7 cellular contexts compared by ENCODE assay signal in the genomic region with DNA sequence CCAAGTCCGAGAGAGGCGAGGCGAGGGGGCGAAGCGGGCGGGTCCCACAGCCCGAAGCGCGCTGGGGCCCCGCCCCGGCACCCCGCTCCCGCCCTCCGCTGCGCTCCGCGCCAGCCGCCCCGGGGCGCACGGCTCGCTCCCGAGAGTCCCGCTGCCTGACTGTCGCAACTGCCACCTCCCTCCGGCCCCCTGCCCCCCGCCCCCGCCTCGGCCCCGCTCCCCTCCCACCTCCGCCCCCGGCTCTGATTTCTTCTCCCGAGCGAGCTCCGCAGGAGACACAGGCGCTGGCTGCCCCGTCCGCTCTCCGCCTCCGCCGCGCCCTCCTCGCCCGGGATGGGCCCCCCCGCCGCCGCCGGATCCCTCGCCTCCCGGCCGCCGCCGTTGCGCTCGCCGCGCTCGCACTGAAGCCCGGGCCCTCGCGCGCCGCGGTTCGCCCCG. TPM values are rescaled to one million over a fixed set of nuclear protein-coding genes. Genes with fewer than 3 reads are reported as not detected.
DNase-seq lines count a peak whose midpoint lies in the region; ATAC-seq and TF ChIP-seq lines count a peak whose summit lies in the region.

TSS of gene WNT6 (plus strand) at position 250 of the 438 bp plus-strand sequence. CDS start 233 bp downstream, outside the sequence.

- no peaks in the 10 kb centered on the region for H3K79me2 ChIP-seq in GM23248 (ENCODE audit: insufficient read depth)

- peaks cover 60% of the 10 kb centered on the region for H3K27me3 ChIP-seq in GM23248 (replicated peaks; ENCODE audit: insufficient read depth)
- peaks cover 70% of the 10 kb centered on the region for H3K27me3 ChIP-seq in SJSA1 (replicated peaks)
- peaks cover 33 to 100% (median 84%) of the 10 kb centered on the region in 3 donors for H3K27me3 ChIP-seq in sigmoid colon

- no peaks in the 10 kb centered on the region for H3F3A ChIP-seq in GM23248 (ENCODE audit: insufficient read depth)

- no peak for TF ChIP-seq EP300 in sigmoid colon (IDR thresholded peaks at IDR 0.05)

- H3K4me2 ChIP-seq in GM23248 (ENCODE audit: unreplicated experiment), result peak within 1 kb of the TSS; percentile 4

- no peak for TF ChIP-seq CTCF in sigmoid colon (IDR thresholded peaks at IDR 0.05)

- intact Hi-C loops in left ventricle myocardium superior (cut with micrococcal nuclease) (no loop called here), sigmoid colon (cut with DNase I) (no loop called here)

- DNase-seq in GM23248 (peak; percentile 52), SJSA1 (ENCODE audit: low read depth in 1 of 2, low spot score in 2 of 2) (no peak), left ventricle myocardium superior (peak; percentile 41), sigmoid colon (peak; percentile 65), MV-4-11 (lab: John Stamatoyannopoulos, UW) (no peak), COLO829 (ENCODE audit: low spot score) (no peak)

- H3K4me3 ChIP-seq in GM23248 (no peak within 1 kb of the TSS; the same call in 1 of the 2 replicates), SJSA1 (0 out of 2 replicates have a peak within 1 kb of the TSS, but pooled peaks have one; percentile 8), sigmoid colon (peak within 1 kb of the TSS; percentile 16 to 47 (median 41))

- H3K9ac ChIP-seq in GM23248, result no peak within 1 kb of the TSS

- no peaks in the 10 kb centered on the region for H3K36me3 ChIP-seq in GM23248 (ENCODE audit: low read depth)
- H3K36me3 ChIP-seq in SJSA1, result no peaks in the 10 kb centered on the region
- no peaks in the 10 kb centered on the region for H3K36me3 ChIP-seq in sigmoid colon

- H3K9me3 ChIP-seq in GM23248 (ENCODE audit: low read depth), result no peaks in the 10 kb centered on the region
- no peaks in the 10 kb centered on the region for H3K9me3 ChIP-seq in SJSA1 (replicated peaks)
- H3K9me3 ChIP-seq in sigmoid colon, result no peaks in the 10 kb centered on the region

- no peak within 1 kb of the TSS for H2AFZ ChIP-seq in GM23248

- 1 to 6% methylated on average over 30 to 66 of the region's 66 CpGs for WGBS in GM23248 (ENCODE audit: low coverage in 1 of 2, low lambda C conversion rate in 2 of 2, missing lambda C conversion rate in 2 of 2), 2 experiments
- 1 to 2% methylated on average over 66 of the region's 66 CpGs for WGBS in sigmoid colon, 2 donors

- in situ Hi-C loops in GM23248 (cut with MboI), result no loop called here

- H3K27ac ChIP-seq in GM23248, result no peak within 1 kb of the TSS
- H3K27ac ChIP-seq in SJSA1, result no peak within 1 kb of the TSS
- peak within 1 kb of the TSS in 2 of 4 donors; percentile 32 to 47 for H3K27ac ChIP-seq in sigmoid colon

- H3K4me1 ChIP-seq in GM23248 (ENCODE audit: insufficient read depth) (no peaks in the 10 kb centered on the region), SJSA1 (replicated peaks) (peaks cover 13% of the 10 kb centered on the region), sigmoid colon (peaks cover 0 to 27% (median 23%) of the 10 kb centered on the region in 4 donors)

- no peak for TF ChIP-seq POLR2A in sigmoid colon (IDR thresholded peaks at IDR 0.05)

- no peaks in the 10 kb centered on the region for H4K20me1 ChIP-seq in GM23248 (ENCODE audit: insufficient read depth)

- peak; percentile 26 for ATAC-seq in left ventricle myocardium superior
- no peak for ATAC-seq in GM18502 (IDR thresholded peaks at IDR 0.05; ENCODE audit: poor library complexity, unreplicated experiment)

- H3K9me2 ChIP-seq in GM23248 (ENCODE audit: insufficient read depth), result no peaks in the 10 kb centered on the region

RNA-seq across cellular contexts. Expression of gene WNT6, which starts in this region (rescaled TPM):
- not detected in 2 replicates for total RNA-seq in GM23248 (2014; rRNA removed; shearing (Covaris generic))
- polyA plus RNA-seq in GM23248 (2016; fragmentation: Nextera tagmentation; extraction: Ambion mirVana) (not detected in 2 replicates), sigmoid colon (1 to 10 TPM in 1 of 3 donors, not detected in 2; 1.5 TPM)
- total RNA-seq in SJSA1 (2014; rRNA removed; shearing (Covaris generic)), result not detected in 2 replicates
- total RNA-seq in left ventricle myocardium superior (2.4 TPM), sigmoid colon (1 to 10 TPM; 2.6 to 3.9 (median 3.1) TPM)

Comparison
In these comparisons a context has a peak if more than half of its experiments do, and no peak if none do; other contexts are left out.
1. Peak in DNase-seq and H3K4me2 ChIP-seq in GM23248; RNA of the gene not detected or under 1 TPM.
2. DNase-seq: peak in left ventricle myocardium superior (single experiment) and sigmoid colon (single experiment); none in SJSA1 (0 of 2), MV-4-11 (single experiment) and COLO829 (single experiment).